ENCODE assay signal across 8 cellular contexts in genomic region chr9:127904518-127904887, GRCh38.
DNase-seq lines count a peak whose midpoint lies in the region; ATAC-seq lines count a peak whose summit lies in the region.

No MANE protein-coding gene starts in this region.

- peak overlapping the region; percentile 94 for H3K27ac ChIP-seq in caudate nucleus (ENCODE audit: low read depth, low read length)
- peak overlapping the region; percentile 48 for H3K27ac ChIP-seq in muscle layer of colon (ENCODE audit: low read depth, low read length)

- H3K4me3 ChIP-seq in muscle layer of colon (ENCODE audit: low read depth in 1 of 2, low read length in 2 of 2): no peak overlapping the region

- ATAC-seq in HG03521 (IDR thresholded peaks at IDR 0.05; ENCODE audit: unreplicated experiment) (no peak), HG02571 (IDR thresholded peaks at IDR 0.05; ENCODE audit: unreplicated experiment) (no peak)

- H3K4me1 ChIP-seq in muscle layer of colon (ENCODE audit: insufficient read depth, low read length): peaks cover 37% of the 10 kb centered on the region

- no peaks in the 10 kb centered on the region for H3K27me3 ChIP-seq in muscle layer of colon (ENCODE audit: control insufficient read depth in 1 of 2, insufficient read depth in 2 of 2, low read length in 2 of 2)

- no peaks in the 10 kb centered on the region for H3K36me3 ChIP-seq in muscle layer of colon (ENCODE audit: insufficient read depth, low read length)

- H3K9ac ChIP-seq in muscle layer of colon (ENCODE audit: low read length): no peak overlapping the region

- H3K9me3 ChIP-seq in muscle layer of colon (ENCODE audit: low read length): no peaks in the 10 kb centered on the region

- DNase-seq in stimulated activated CD4-positive, alpha-beta T cell treated with anti-CD3 and anti-CD28 coated beads, Interleukin-2, amount 100 ng/mL, for 24 hours: peak; percentile 24 to 33
- no peak for DNase-seq in stimulated activated CD4-positive, alpha-beta T cell treated with anti-CD3 and anti-CD28 coated beads, Interleukin-4, amount 100 ng/mL, for 4 hours
- DNase-seq in caudate nucleus (lab: John Stamatoyannopoulos, UW): peak in 1 of 61 donors; percentile 28
- no peak for DNase-seq in NCI-H2227 treated with DMSO at 0.1 percent for 48 hours (lab: John Stamatoyannopoulos, UW)
- no peak for DNase-seq in middle frontal gyrus (ENCODE audit: extremely low spot score, low spot score)

Comparison
In these comparisons a context has a peak if more than half of its experiments do, and no peak if none do; other contexts are left out.
1. DNase-seq: peak in stimulated activated CD4-positive, alpha-beta T cell treated with anti-CD3 and anti-CD28 coated beads, Interleukin-2, amount 100 ng/mL, for 24 hours (2 of 2); none in stimulated activated CD4-positive, alpha-beta T cell treated with anti-CD3 and anti-CD28 coated beads, Interleukin-4, amount 100 ng/mL, for 4 hours (0 of 2), NCI-H2227 treated with DMSO at 0.1 percent for 48 hours (single experiment) and middle frontal gyrus (single experiment).